In genomic region chr20:63642518-63643247, GRCh38 we compare ENCODE assay signal across 8 cellular contexts.
DNase-seq lines count a peak whose midpoint lies in the region; ATAC-seq and TF ChIP-seq lines count a peak whose summit lies in the region.

No MANE protein-coding gene starts in this region.

- no peak for TF ChIP-seq CTCF in DOHH2 (IDR thresholded peaks at IDR 0.05; ENCODE audit: low read depth, low read length, poor library complexity, severe bottlenecking)
- TF ChIP-seq CTCF in neutrophil (IDR thresholded peaks at IDR 0.05) = no peak

- no peaks in the 10 kb centered on the region for H4K20me1 ChIP-seq in DOHH2 (ENCODE audit: control insufficient read depth, insufficient read depth, low read depth, low read length)

- H3K79me2 ChIP-seq in DOHH2 (ENCODE audit: control insufficient read depth, low read length) = no peaks in the 10 kb centered on the region

- H3K4me2 ChIP-seq in DOHH2 (ENCODE audit: low read length) = peak overlapping the region; percentile 98

- no peaks in the 10 kb centered on the region for H3K9me3 ChIP-seq in DOHH2 (ENCODE audit: control insufficient read depth, insufficient read depth, low read length)
- no peaks in the 10 kb centered on the region for H3K9me3 ChIP-seq in duodenal mucosa (ENCODE audit: control insufficient read depth in 1 of 2, low read length in 2 of 2)
- H3K9me3 ChIP-seq in neutrophil = no peaks in the 10 kb centered on the region

- H3F3A ChIP-seq in DOHH2 (ENCODE audit: control insufficient read depth, insufficient read depth) = peaks cover 5% of the 10 kb centered on the region

- ATAC-seq in HG02798 (IDR thresholded peaks at IDR 0.05; ENCODE audit: poor library complexity, unreplicated experiment) (no peak), GM21447 (IDR thresholded peaks at IDR 0.05; ENCODE audit: unreplicated experiment) (no peak)

- H3K27me3 ChIP-seq in DOHH2 (ENCODE audit: control insufficient read depth, low read length) (no peaks in the 10 kb centered on the region), duodenal mucosa (ENCODE audit: control insufficient read depth in 1 of 2, insufficient read depth in 2 of 2, low read length in 2 of 2) (peaks cover 0 to 8% of the 10 kb centered on the region in 2 donors), neutrophil (no peaks in the 10 kb centered on the region)

- no peaks in the 10 kb centered on the region for H3K9me2 ChIP-seq in DOHH2 (replicated peaks; ENCODE audit: control insufficient read depth, low read length)

- TF ChIP-seq RAD21 in Ishikawa (IDR thresholded peaks at IDR 0.05; ENCODE audit: low read depth) = no peak

- H3K27ac ChIP-seq in DOHH2 (ENCODE audit: low read depth, low read length) (peak overlapping the region; percentile 42), duodenal mucosa (ENCODE audit: low read depth, low read length) (peak overlapping the region; percentile 50), neutrophil (peak overlapping the region; percentile 100)

- no peak for TF ChIP-seq EP300 in Ishikawa (IDR thresholded peaks at IDR 0.05; ENCODE audit: borderline replicate concordance)

- H3K4me3 ChIP-seq in DOHH2 (ENCODE audit: low read length) (peak overlapping the region; percentile 76), duodenal mucosa (ENCODE audit: low read depth in 1 of 2, low read length in 2 of 2) (peak overlapping the region; percentile 52 to 63), neutrophil (ENCODE audit: low read depth in 1 of 2, low read length in 1 of 2) (peak overlapping the region; percentile 63 to 71)

- peak overlapping the region in 1 of 2 donors; percentile 47 for H3K9ac ChIP-seq in duodenal mucosa (ENCODE audit: low read depth in 1 of 2, low read length in 2 of 2)

- H3K36me3 ChIP-seq in DOHH2 (ENCODE audit: control insufficient read depth, low read length) (no peaks in the 10 kb centered on the region), duodenal mucosa (ENCODE audit: control insufficient read depth in 1 of 2, insufficient read depth in 2 of 2, low read length in 2 of 2) (no peaks in the 10 kb centered on the region), neutrophil (no peaks in the 10 kb centered on the region)

- no peak for DNase-seq in CD1c-positive myeloid dendritic cell (ENCODE audit: extremely low spot score)
- no peak for DNase-seq in NCI-H2196 treated with DMSO at 0.1 percent for 48 hours (lab: John Stamatoyannopoulos, UW; ENCODE audit: unreplicated experiment)

- H3K4me1 ChIP-seq in DOHH2 (ENCODE audit: control insufficient read depth, low read length) (peaks cover 37% of the 10 kb centered on the region), duodenal mucosa (ENCODE audit: control insufficient read depth in 1 of 2, insufficient read depth in 2 of 2, low read length in 2 of 2) (peaks cover 0 to 6% of the 10 kb centered on the region in 2 donors), neutrophil (ENCODE audit: control insufficient read depth in 1 of 2, insufficient read depth in 1 of 2, low read depth in 1 of 2, low read length in 1 of 2) (peaks cover 38 to 39% of the 10 kb centered on the region in 2 experiments)

TF ChIP-seq in Ishikawa, 13 proteins besides CTCF, POLR2A, EP300 and RAD21:
- TF ChIP-seq YY1 (IDR thresholded peaks at IDR 0.05; ENCODE audit: low read depth) (no peak), USF1 (IDR thresholded peaks at IDR 0.05) (0 out of 2 replicates have a peak, but pooled peaks have one; percentile 0)
TF ChIP-seq in Ishikawa: peak in this region for 1.

Comparison
In these comparisons a context has a peak if more than half of its experiments do, and no peak if none do; other contexts are left out.
1. H3K27ac ChIP-seq: peak in every context shown above with its lines; median percentile 100 in neutrophil; 50 in duodenal mucosa; 42 in DOHH2.